In the genomic region with DNA sequence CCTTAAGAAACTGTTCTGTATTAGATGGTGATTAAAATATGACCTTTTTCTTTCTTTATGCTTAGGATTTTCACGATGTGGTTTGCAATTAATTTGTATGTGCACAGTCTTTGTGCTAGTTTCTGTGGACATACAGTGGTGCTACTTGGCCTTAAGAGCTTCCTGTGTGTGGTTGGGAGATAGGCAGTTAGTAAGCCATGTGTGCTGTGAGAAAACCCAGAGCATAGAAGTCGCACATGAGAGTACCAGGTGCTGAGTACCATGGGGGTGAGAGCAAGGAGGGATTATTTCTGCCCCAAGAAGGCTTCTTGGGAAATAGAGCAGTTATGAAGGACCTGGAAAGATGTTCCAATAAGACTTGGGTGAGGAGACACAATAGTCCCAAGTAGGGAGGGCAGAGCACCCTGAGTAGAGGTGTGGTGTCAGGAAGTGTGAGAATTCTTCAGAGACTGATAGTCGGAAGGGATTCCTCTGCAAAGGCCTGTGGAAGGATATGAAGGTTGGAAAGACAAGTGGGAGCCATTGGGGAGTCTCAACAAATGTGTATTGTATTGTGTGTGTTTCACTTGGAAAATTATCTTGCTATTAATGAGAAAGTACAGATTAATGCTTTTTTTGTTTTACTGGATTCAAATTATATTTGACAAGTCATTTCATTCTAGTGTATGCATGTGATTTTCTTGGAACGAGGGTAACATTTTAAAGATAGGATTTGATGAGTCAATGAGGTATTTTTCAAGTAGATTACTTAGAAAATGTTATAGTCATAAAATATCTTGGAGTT, we compare ENCODE assay signal across 8 cellular contexts.
DNase-seq lines count a peak whose midpoint lies in the region; ATAC-seq and TF ChIP-seq lines count a peak whose summit lies in the region.

No MANE protein-coding gene starts in this region.

- H3K4me2 ChIP-seq in GM23338: no peak overlapping the region

- ATAC-seq in GM18519 (IDR thresholded peaks at IDR 0.05; ENCODE audit: low FRiP score, unreplicated experiment): peak; percentile 81
- no peak for ATAC-seq in GM23338
- ATAC-seq in effector memory CD8-positive, alpha-beta T cell (replicated peaks): peak; percentile 96

- intact Hi-C loops in transverse colon (cut with DNase I; ENCODE audit: low total_unique reads) (no loop called here), Caco-2 (cut with micrococcal nuclease; ENCODE audit: unreplicated experiment) (no loop called here)

- H3K79me2 ChIP-seq in GM23338 (replicated peaks; ENCODE audit: insufficient read depth): no peaks in the 10 kb centered on the region

- H3K27ac Mint-ChIP-seq in GM23338 (peak overlapping the region; percentile 62), Caco-2 (ENCODE audit: unreplicated experiment) (no peak overlapping the region)
- H3K27ac Mint-ChIP-seq in effector memory CD8-positive, alpha-beta T cell: peak overlapping the region; percentile 36 to 60

- CTCF ChIA-PET in Caco-2 (lab: Charles Lee): no interaction called here

- TF ChIP-seq EP300 in transverse colon (IDR thresholded peaks at IDR 0.05; ENCODE audit: low read depth): no peak

- in situ Hi-C loops in transverse colon (cut with MboI; ENCODE audit: low pct_ligation_motif_present in 1 of 4, low pct_unique_long_range_greater_than_20kb in 1 of 4, low sequenced_read_pairs in 3 of 4): no loop called here

- H3K4me3 ChIP-seq in GM23338: no peak overlapping the region
- no peak overlapping the region for H3K4me3 ChIP-seq in transverse colon
- H3K4me3 ChIP-seq in Caco-2 (ENCODE audit: low read depth, low read length): no peak overlapping the region

- no peak overlapping the region for H3K4me3 Mint-ChIP-seq in GM23338
- peak overlapping the region; percentile 49 to 72 for H3K4me3 Mint-ChIP-seq in effector memory CD8-positive, alpha-beta T cell
- H3K4me3 Mint-ChIP-seq in Caco-2 (ENCODE audit: unreplicated experiment): no peak overlapping the region

- no peak overlapping the region for H3K27ac ChIP-seq in GM23338 (ENCODE audit: low read depth)
- peak overlapping the region; percentile 55 to 75 (median 65) for H3K27ac ChIP-seq in transverse colon

- H3F3A ChIP-seq in GM23338 (replicated peaks; ENCODE audit: low read depth): no peaks in the 10 kb centered on the region

- no peaks in the 10 kb centered on the region for H3K9me3 ChIP-seq in transverse colon
- H3K9me3 ChIP-seq in Caco-2: peaks cover 7% of the 10 kb centered on the region; the same call in 1 of the 2 replicates

- H3K36me3 Mint-ChIP-seq in GM23338 (ENCODE audit: low read depth) (peaks cover 12% of the 10 kb centered on the region; the same call in 2 of the 3 replicates), Caco-2 (ENCODE audit: insufficient read depth, unreplicated experiment) (no peaks in the 10 kb centered on the region)
- H3K36me3 Mint-ChIP-seq in effector memory CD8-positive, alpha-beta T cell (ENCODE audit: insufficient read depth): peaks cover 4% of the 10 kb centered on the region

- POLR2A ChIA-PET in Caco-2 (lab: Charles Lee): no interaction called here

- 48 to 50% methylated on average over 3 to 4 of the region's 4 CpGs for WGBS in transverse colon (ENCODE audit: low coverage in 1 of 2), 2 donors

- TF ChIP-seq CTCF in GM23338 (conservative IDR thresholded peaks at IDR 0.05; ENCODE audit: low read depth in 2 of 2): no peak
- TF ChIP-seq CTCF in transverse colon (IDR thresholded peaks at IDR 0.05): no peak
- TF ChIP-seq CTCF in Caco-2 (IDR thresholded peaks at IDR 0.05; ENCODE audit: insufficient read depth in 1 of 2, low read depth in 1 of 2, low read length in 1 of 2, severe bottlenecking in 1 of 2, unreplicated experiment in 1 of 2): no peak

- H4K20me1 ChIP-seq in GM23338 (replicated peaks; ENCODE audit: insufficient read depth): no peaks in the 10 kb centered on the region

- DNase-seq in GM23338 (ENCODE audit: low spot score): no peak
- DNase-seq in M059J (ENCODE audit: low read depth): peak; percentile 82
- peak in 1 of 3 experiments; percentile 11 for DNase-seq in effector memory CD8-positive, alpha-beta T cell
- no peak for DNase-seq in transverse colon
- DNase-seq in Caco-2: no peak
- no peak for DNase-seq in COR-L47 (lab: John Stamatoyannopoulos, UW)
- no peak for DNase-seq in ureter (ENCODE audit: low spot score)

- H3K4me1 ChIP-seq in GM23338 (ENCODE audit: insufficient read depth) (peaks cover 19% of the 10 kb centered on the region), transverse colon (peaks cover 13 to 51% (median 32%) of the 10 kb centered on the region in 4 donors), Caco-2 (peaks cover 11% of the 10 kb centered on the region)

- no peaks in the 10 kb centered on the region for H3K9me2 ChIP-seq in GM23338 (ENCODE audit: insufficient read depth)

- BruUV-seq in Caco-2 (replicated peaks; lab: Mats Ljungman, UMichigan): no TSS peak

- H3K36me3 ChIP-seq in GM23338 (ENCODE audit: insufficient read depth) (no peaks in the 10 kb centered on the region), transverse colon (no peaks in the 10 kb centered on the region), Caco-2 (ENCODE audit: control insufficient read depth, insufficient read depth, low read length) (no peaks in the 10 kb centered on the region)

- H3K4me1 Mint-ChIP-seq in GM23338 (peaks cover 25% of the 10 kb centered on the region), Caco-2 (ENCODE audit: low read depth, unreplicated experiment) (peaks cover 26% of the 10 kb centered on the region)
- peaks cover 35 to 41% of the 10 kb centered on the region in 2 donors for H3K4me1 Mint-ChIP-seq in effector memory CD8-positive, alpha-beta T cell (ENCODE audit: low read depth in 2 of 2)

- H3K9me3 Mint-ChIP-seq in GM23338: peaks cover 16% of the 10 kb centered on the region
- no peaks in the 10 kb centered on the region for H3K9me3 Mint-ChIP-seq in effector memory CD8-positive, alpha-beta T cell
- peaks cover 9% of the 10 kb centered on the region for H3K9me3 Mint-ChIP-seq in Caco-2 (ENCODE audit: unreplicated experiment)

- TF ChIP-seq POLR2A in transverse colon (IDR thresholded peaks at IDR 0.05): no peak

- no peaks in the 10 kb centered on the region for H3K27me3 ChIP-seq in GM23338 (ENCODE audit: insufficient read depth)
- no peaks in the 10 kb centered on the region for H3K27me3 ChIP-seq in transverse colon
- H3K27me3 ChIP-seq in Caco-2 (replicated peaks; ENCODE audit: control insufficient read depth, insufficient read depth, low read length): no peaks in the 10 kb centered on the region

- peaks cover 6% of the 10 kb centered on the region for H3K27me3 Mint-ChIP-seq in GM23338 (ENCODE audit: insufficient read depth, low read depth, poor library complexity)
- H3K27me3 Mint-ChIP-seq in effector memory CD8-positive, alpha-beta T cell: no peaks in the 10 kb centered on the region
- no peaks in the 10 kb centered on the region for H3K27me3 Mint-ChIP-seq in Caco-2 (ENCODE audit: insufficient read depth, unreplicated experiment)

- no peak overlapping the region for H2AFZ ChIP-seq in GM23338

TF ChIP-seq in GM23338, 12 proteins besides CTCF, POLR2A, EP300 and RAD21 (continues in another document):
- no peak for TF ChIP-seq ZNF114 (CRISPR knock-in tag; IDR thresholded peaks at IDR 0.05)
- no peak for TF ChIP-seq EZH2phosphoT487 (IDR thresholded peaks at IDR 0.05; ENCODE audit: unreplicated experiment)

Comparison
In these comparisons a context has a peak if more than half of its experiments do, and no peak if none do; other contexts are left out.
1. H3K4me3 Mint-ChIP-seq: peak in effector memory CD8-positive, alpha-beta T cell (2 of 2); none in GM23338 (single experiment) and Caco-2 (single experiment).